8 cellular contexts compared by ENCODE assay signal in genomic region chr17:6555331-6556120, GRCh38. TPM values are rescaled to one million over a fixed set of nuclear protein-coding genes. Genes with fewer than 3 reads are reported as not detected.
A peak's percentile ranks its signal among the peaks of the same experiment; 100 is the strongest.
DNase-seq lines count a peak whose midpoint lies in the region; ATAC-seq and TF ChIP-seq lines count a peak whose summit lies in the region.

No MANE protein-coding gene starts in this region.

- peaks cover 72% of the 10 kb centered on the region for H3K27me3 Mint-ChIP-seq in stimulated activated naive CD8-positive, alpha-beta T cell treated with anti-CD3 and anti-CD28 coated beads, Interleukin-15, amount 100 ng/mL, for 72 hours

- peak; percentile 75 for ATAC-seq in stimulated activated naive CD8-positive, alpha-beta T cell treated with anti-CD3 and anti-CD28 coated beads, Interleukin-15, amount 100 ng/mL, for 72 hours
- ATAC-seq in HG03432 (IDR thresholded peaks at IDR 0.05; ENCODE audit: unreplicated experiment) (no peak), GM18517 (IDR thresholded peaks at IDR 0.05; ENCODE audit: unreplicated experiment) (no peak)

- no TSS peak for BruUV-seq in mammary epithelial cell (replicated peaks; lab: Mats Ljungman, UMichigan)

- H3K4me1 Mint-ChIP-seq in stimulated activated naive CD8-positive, alpha-beta T cell treated with anti-CD3 and anti-CD28 coated beads, Interleukin-15, amount 100 ng/mL, for 72 hours = peaks cover 24% of the 10 kb centered on the region

- H3K4me1 ChIP-seq in HUES64 (ENCODE audit: insufficient read depth, low read length) = peaks cover 8% of the 10 kb centered on the region
- H3K4me1 ChIP-seq in mammary epithelial cell (ENCODE audit: insufficient read depth, low read length) = peaks cover 36% of the 10 kb centered on the region

- H3K27me3 ChIP-seq in HUES64 (ENCODE audit: insufficient read depth, low read length) (peaks cover 57% of the 10 kb centered on the region), mammary epithelial cell (ENCODE audit: insufficient read depth, low read length) (no peaks in the 10 kb centered on the region)

- TF ChIP-seq CTCF in mammary epithelial cell (conservative IDR thresholded peaks at IDR 0.05 in 1 of 2, IDR thresholded peaks at IDR 0.05 in 1 of 2; ENCODE audit: extremely low read depth in 1 of 2, insufficient read depth in 1 of 2, low read depth in 1 of 2, low read length in 2 of 2) = peak in 1 of 2 donors; percentile 11

- no peaks in the 10 kb centered on the region for H4K20me1 ChIP-seq in mammary epithelial cell (ENCODE audit: insufficient read depth, low read length)

- peak overlapping the region; percentile 80 for H2AFZ ChIP-seq in mammary epithelial cell (ENCODE audit: low read depth, low read length)

- 2% methylated on average over 56 of the region's 56 CpGs for WGBS in HUES64
- 6% methylated on average over 20 of the region's 56 CpGs for WGBS in mammary epithelial cell (ENCODE audit: low coverage, missing lambda C conversion rate)

- dilution Hi-C loops in mammary epithelial cell (cut with HindIII; ENCODE audit: low sequenced_read_pairs) = no loop called here

- CTCF ChIA-PET in mammary epithelial cell (lab: Charles Lee; ENCODE audit: low non-redundant PET) = no interaction called here

- intact Hi-C loops in mammary epithelial cell (cut with micrococcal nuclease) = loop anchor here (1.0 to 2.0 kb wide), 3 partner anchors 35 to 87 kb away; no protein-coding TSS in a partner anchor

- H3K9me3 ChIP-seq in HUES64 (ENCODE audit: insufficient read depth, low read depth, low read length) = no peaks in the 10 kb centered on the region
- no peaks in the 10 kb centered on the region for H3K9me3 ChIP-seq in mammary epithelial cell (replicated peaks; ENCODE audit: insufficient read depth, low read length)

- no peaks in the 10 kb centered on the region for H3K9me3 Mint-ChIP-seq in stimulated activated naive CD8-positive, alpha-beta T cell treated with anti-CD3 and anti-CD28 coated beads, Interleukin-15, amount 100 ng/mL, for 72 hours

- peak overlapping the region; percentile 61 to 81 for H3K4me3 Mint-ChIP-seq in stimulated activated naive CD8-positive, alpha-beta T cell treated with anti-CD3 and anti-CD28 coated beads, Interleukin-15, amount 100 ng/mL, for 72 hours

- H3K4me3 ChIP-seq in HUES64 (ENCODE audit: low read length) = peak overlapping the region; percentile 57
- H3K4me3 ChIP-seq in mammary epithelial cell (replicated peaks in 1 of 3; ENCODE audit: insufficient read depth in 1 of 3, low read depth in 2 of 3, low read length in 3 of 3) = peak overlapping the region; percentile 65 to 75 (median 67)

- in situ Hi-C loops in mammary epithelial cell (cut with MboI; ENCODE audit: low sequenced_read_pairs in 2 of 2) = loop anchor here in 1 of 2 donors (10.0 kb wide), 3 partner anchors 51 to 89 kb away; partner anchors contain the start of genes KIAA0753 and TXNDC17

- H3K9ac ChIP-seq in HUES64 (ENCODE audit: low read depth, low read length) (no peak overlapping the region), mammary epithelial cell (ENCODE audit: insufficient read depth, low read length) (peak overlapping the region; percentile 68)

- H3K79me2 ChIP-seq in mammary epithelial cell (ENCODE audit: insufficient read depth, low read length) = peaks cover 7% of the 10 kb centered on the region

- H3K27ac Mint-ChIP-seq in stimulated activated naive CD8-positive, alpha-beta T cell treated with anti-CD3 and anti-CD28 coated beads, Interleukin-15, amount 100 ng/mL, for 72 hours = no peak overlapping the region

- DNase-seq in AG08395 (ENCODE audit: low spot score) = peak; percentile 47
- peak; percentile 76 for DNase-seq in mammary epithelial cell
- DNase-seq in left kidney (ENCODE audit: low read depth, low spot score) = peak; percentile 69
- peak in 1 of 2 donors; percentile 20 for DNase-seq in stimulated activated naive CD8-positive, alpha-beta T cell treated with anti-CD3 and anti-CD28 coated beads, Interleukin-15, amount 100 ng/mL, for 72 hours
- DNase-seq in midbrain (lab: John Stamatoyannopoulos, UW) = no peak

- H3K36me3 ChIP-seq in HUES64 (ENCODE audit: insufficient read depth, low read length) (no peaks in the 10 kb centered on the region), mammary epithelial cell (ENCODE audit: insufficient read depth, low read length) (no peaks in the 10 kb centered on the region)

- H3K27ac ChIP-seq in HUES64 (ENCODE audit: low read depth, low read length) (no peak overlapping the region), mammary epithelial cell (ENCODE audit: insufficient read depth, low read depth, low read length) (peak overlapping the region; percentile 42)

- H3K4me2 ChIP-seq in mammary epithelial cell (ENCODE audit: insufficient read depth, low read depth, low read length) = peak overlapping the region; percentile 98

RNA-seq across cellular contexts. Expression of gene PITPNM3, which starts 0.8 kb away (rescaled TPM):
- 0.80 TPM for polyA plus RNA-seq in HUES64 (2013, experiment 1 of 2)
- 1.6 TPM for polyA plus RNA-seq in HUES64 (2013, experiment 2 of 2)
- 10 to 100 TPM; 13.3 to 16.5 TPM for total RNA-seq in mammary epithelial cell
- 8.2 TPM for polyA plus RNA-seq in mammary epithelial cell
- polyA minus RNA-seq in mammary epithelial cell = 24.1 TPM
